8 cellular contexts compared by ENCODE assay signal in the genomic region with DNA sequence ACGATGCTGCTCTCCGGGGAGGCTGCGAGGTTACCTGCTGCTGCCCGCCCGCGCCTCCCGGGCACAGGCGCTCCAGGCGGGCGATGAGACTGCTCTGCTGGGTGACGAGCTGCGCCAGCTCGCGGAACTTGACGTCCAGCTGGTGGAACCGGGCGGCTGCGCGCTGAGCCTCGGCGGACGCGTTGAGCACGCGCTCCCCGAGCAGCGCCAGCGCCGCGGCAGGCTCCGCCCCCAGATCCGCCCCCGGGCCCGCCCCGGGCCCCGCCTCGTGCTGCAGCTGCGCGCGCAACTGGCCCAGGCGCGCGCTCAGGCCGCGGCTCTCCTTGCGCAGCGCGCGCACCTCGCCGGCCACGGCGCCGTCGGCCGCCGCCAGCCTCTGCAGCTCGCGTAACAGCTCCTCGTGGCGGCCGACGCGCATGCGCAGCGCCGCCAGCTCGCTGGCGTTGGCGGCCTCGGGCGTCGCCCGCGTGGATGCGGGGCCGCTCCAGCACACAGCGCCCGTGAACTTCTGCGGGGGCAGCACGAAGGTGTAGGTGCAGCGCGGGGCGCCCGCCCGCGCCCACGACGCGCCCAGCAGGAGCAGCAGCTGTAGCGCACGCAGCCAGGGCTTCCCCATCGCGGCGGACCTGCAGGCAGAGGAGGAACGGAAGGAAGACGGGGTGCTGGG. TPM values are rescaled to one million over a fixed set of nuclear protein-coding genes. Genes with fewer than 3 reads are reported as not detected.
DNase-seq lines count a peak whose midpoint lies in the region; ATAC-seq and TF ChIP-seq lines count a peak whose summit lies in the region.

No MANE protein-coding gene starts in this region.

- H3K4me1 ChIP-seq in cardiac muscle cell (ENCODE audit: low read depth): no peaks in the 10 kb centered on the region
- H3K4me1 ChIP-seq in transverse colon: peaks cover 0 to 15% (median 10%) of the 10 kb centered on the region in 4 donors

- no peak overlapping the region for H3K27ac ChIP-seq in cardiac muscle cell
- peak overlapping the region; percentile 74 to 87 (median 84) for H3K27ac ChIP-seq in transverse colon

- peak overlapping the region; percentile 77 for H3K27ac Mint-ChIP-seq in activated naive CD8-positive, alpha-beta T cell treated with anti-CD3 and anti-CD28 coated beads, Interleukin-2, amount 10 ng/mL, durations not matched to agents 7 days and 5 days

- H3K4me3 ChIP-seq in GM08714 (ENCODE audit: low read length) (peak overlapping the region; percentile 39; the same call in 1 of the 2 replicates), cardiac muscle cell (peak overlapping the region; percentile 9), transverse colon (peak overlapping the region; percentile 23 to 49 (median 36))

- TF ChIP-seq POLR2A in transverse colon (IDR thresholded peaks at IDR 0.05): no peak

- TF ChIP-seq EP300 in transverse colon (IDR thresholded peaks at IDR 0.05; ENCODE audit: low read depth): no peak

- DNase-seq in NAMALWA (ENCODE audit: low spot score): peak; percentile 93
- DNase-seq in SKM-1 (lab: John Stamatoyannopoulos, UW; ENCODE audit: unreplicated experiment): peak; percentile 73
- DNase-seq in activated naive CD8-positive, alpha-beta T cell treated with anti-CD3 and anti-CD28 coated beads, Interleukin-2, amount 10 ng/mL, durations not matched to agents 7 days and 5 days: peak; percentile 99
- peak; percentile 94 to 95 for DNase-seq in cardiac muscle cell (ENCODE audit: low read depth in 1 of 2, low spot score in 1 of 2)
- peak; percentile 97 for DNase-seq in posterior vena cava (ENCODE audit: low spot score)
- peak; percentile 93 for DNase-seq in transverse colon

- H3K36me3 ChIP-seq in cardiac muscle cell (no peaks in the 10 kb centered on the region), transverse colon (no peaks in the 10 kb centered on the region)

- TF ChIP-seq CTCF in cardiac muscle cell (IDR thresholded peaks at IDR 0.05; ENCODE audit: low read depth, low read length): no peak
- TF ChIP-seq CTCF in transverse colon (IDR thresholded peaks at IDR 0.05): no peak

- ATAC-seq in HG02571 (IDR thresholded peaks at IDR 0.05; ENCODE audit: unreplicated experiment): peak; percentile 73
- ATAC-seq in activated naive CD8-positive, alpha-beta T cell treated with anti-CD3 and anti-CD28 coated beads, Interleukin-2, amount 10 ng/mL, durations not matched to agents 7 days and 5 days (ENCODE audit: low read depth): peak; percentile 93

- in situ Hi-C loops in transverse colon (cut with MboI; ENCODE audit: low pct_ligation_motif_present in 1 of 4, low pct_unique_long_range_greater_than_20kb in 1 of 4, low sequenced_read_pairs in 3 of 4): no loop called here

- H3K27me3 Mint-ChIP-seq in activated naive CD8-positive, alpha-beta T cell treated with anti-CD3 and anti-CD28 coated beads, Interleukin-2, amount 10 ng/mL, durations not matched to agents 7 days and 5 days: no peaks in the 10 kb centered on the region

- peaks cover 2% of the 10 kb centered on the region for H3K9me3 Mint-ChIP-seq in activated naive CD8-positive, alpha-beta T cell treated with anti-CD3 and anti-CD28 coated beads, Interleukin-2, amount 10 ng/mL, durations not matched to agents 7 days and 5 days

- peaks cover 27% of the 10 kb centered on the region for H3K36me3 Mint-ChIP-seq in activated naive CD8-positive, alpha-beta T cell treated with anti-CD3 and anti-CD28 coated beads, Interleukin-2, amount 10 ng/mL, durations not matched to agents 7 days and 5 days

- 4% methylated on average over 57 of the region's 97 CpGs; no CpG with 5 or more reads in 1 of the 2 donors for WGBS in transverse colon (ENCODE audit: low coverage in 1 of 2), 2 donors

- H3K27me3 ChIP-seq in cardiac muscle cell (peaks cover 11% of the 10 kb centered on the region), transverse colon (no peaks in the 10 kb centered on the region)

- peaks cover 22% of the 10 kb centered on the region for H3K4me1 Mint-ChIP-seq in activated naive CD8-positive, alpha-beta T cell treated with anti-CD3 and anti-CD28 coated beads, Interleukin-2, amount 10 ng/mL, durations not matched to agents 7 days and 5 days

- intact Hi-C loops in posterior vena cava (cut with DNase I) (no loop called here), transverse colon (cut with DNase I; ENCODE audit: low total_unique reads) (no loop called here)

- POLR2A ChIA-PET in activated naive CD8-positive, alpha-beta T cell treated with anti-CD3 and anti-CD28 coated beads, Interleukin-2, amount 10 ng/mL, durations not matched to agents 7 days and 5 days (lab: Charles Lee): interaction anchor here (0.6 to 6.9 kb wide), 16 partner anchors 10 to 1236 kb away, joined by 3 to 112 read pairs (median 4); partner anchors contain the start of genes DNMT1, P2RY11, PIN1 and PPAN

- H3K4me3 Mint-ChIP-seq in activated naive CD8-positive, alpha-beta T cell treated with anti-CD3 and anti-CD28 coated beads, Interleukin-2, amount 10 ng/mL, durations not matched to agents 7 days and 5 days: peak overlapping the region; percentile 53

- H3K9me3 ChIP-seq in cardiac muscle cell (ENCODE audit: low read depth) (no peaks in the 10 kb centered on the region), transverse colon (no peaks in the 10 kb centered on the region)

RNA-seq across cellular contexts. Expression of gene ANGPTL6, which starts 6.4 kb away (rescaled TPM):
- total RNA-seq in activated naive CD8-positive, alpha-beta T cell treated with anti-CD3 and anti-CD28 coated beads, Interleukin-2, amount 10 ng/mL, durations not matched to agents 7 days and 5 days: 1 to 10 TPM; 3.8 to 4.7 TPM
- total RNA-seq in cardiac muscle cell (0.51 and 0.88 TPM in 2 replicates), posterior vena cava (not detected), transverse colon (1 to 10 TPM in 1 of 4 donors, under 1 TPM in 2, not detected in 1; 0.32 to 4.5 (median 0.55) TPM)
- polyA plus RNA-seq in cardiac muscle cell: 0.62 and 0.75 TPM in 2 replicates

RNA-seq across cellular contexts. Expression of gene SHFL, which starts 10.0 kb away (rescaled TPM):
- total RNA-seq in activated naive CD8-positive, alpha-beta T cell treated with anti-CD3 and anti-CD28 coated beads, Interleukin-2, amount 10 ng/mL, durations not matched to agents 7 days and 5 days: 100 to 1,000 TPM; 118 to 126 TPM
- total RNA-seq in cardiac muscle cell (3.4 and 7.8 TPM in 2 replicates), posterior vena cava (10 to 100 TPM; 21.7 to 26.0 TPM), transverse colon (10 to 100 TPM; 24.5 to 56.1 (median 39.0) TPM)
- polyA plus RNA-seq in cardiac muscle cell: 2.2 and 4.8 TPM in 2 replicates

RNA-seq across cellular contexts. Expression of gene PPAN, which starts 10.1 kb away (rescaled TPM):
- total RNA-seq in activated naive CD8-positive, alpha-beta T cell treated with anti-CD3 and anti-CD28 coated beads, Interleukin-2, amount 10 ng/mL, durations not matched to agents 7 days and 5 days: 100 to 1,000 TPM; 104 to 112 TPM
- 51.0 and 67.3 TPM in 2 replicates for total RNA-seq in cardiac muscle cell
- polyA plus RNA-seq in cardiac muscle cell: 42.9 and 47.1 TPM in 2 replicates
- total RNA-seq in posterior vena cava: 10 to 100 TPM; 21.9 to 27.8 TPM
- 10 to 100 TPM; 10.1 to 31.8 (median 21.5) TPM for total RNA-seq in transverse colon

RNA-seq across cellular contexts. Expression of gene P2RY11, which starts 15.4 kb away (rescaled TPM):
- total RNA-seq in activated naive CD8-positive, alpha-beta T cell treated with anti-CD3 and anti-CD28 coated beads, Interleukin-2, amount 10 ng/mL, durations not matched to agents 7 days and 5 days: 10 to 100 TPM; 51.8 to 53.6 TPM
- 13.7 and 19.4 TPM in 2 replicates for total RNA-seq in cardiac muscle cell
- 13.1 and 14.1 TPM in 2 replicates for polyA plus RNA-seq in cardiac muscle cell
- total RNA-seq in posterior vena cava: 1 to 10 TPM; 6.3 to 6.5 TPM
- total RNA-seq in transverse colon: 10 to 100 TPM in 1 of 4 donors, 1 to 10 TPM in 2, under 1 TPM in 1; 0.80 to 13.8 (median 6.9) TPM

RNA-seq across cellular contexts. Expression of gene EIF3G, which starts 23.6 kb away (rescaled TPM):
- total RNA-seq in activated naive CD8-positive, alpha-beta T cell treated with anti-CD3 and anti-CD28 coated beads, Interleukin-2, amount 10 ng/mL, durations not matched to agents 7 days and 5 days: 100 to 1,000 TPM; 262 to 264 TPM
- total RNA-seq in cardiac muscle cell: 353 and 384 TPM in 2 replicates
- 206 and 223 TPM in 2 replicates for polyA plus RNA-seq in cardiac muscle cell
- 100 to 1,000 TPM; 140 to 157 TPM for total RNA-seq in posterior vena cava
- total RNA-seq in transverse colon: 100 to 1,000 TPM; 169 to 293 (median 198) TPM
